Comparison of ENCODE assay signal across 18 cellular contexts in the genomic region with DNA sequence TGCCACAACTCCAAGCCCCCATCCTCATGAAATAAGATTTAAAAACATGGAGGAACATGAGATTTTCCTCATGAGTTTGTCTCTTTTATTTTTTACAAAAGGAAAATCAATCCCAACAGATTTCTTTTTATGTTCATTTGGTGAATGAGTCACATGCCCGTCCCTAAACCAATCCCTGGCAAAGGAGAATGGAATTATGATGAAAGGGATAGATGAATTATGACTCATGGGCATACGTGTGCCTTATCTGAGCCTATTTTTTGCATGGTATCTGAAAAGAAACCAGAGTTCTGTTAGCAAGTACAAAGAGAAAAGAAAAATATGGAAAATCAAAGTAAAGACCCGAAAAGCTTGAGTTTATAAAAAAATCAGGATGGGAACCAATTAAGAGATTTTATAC.
DNase-seq lines count a peak whose midpoint lies in the region; ATAC-seq and TF ChIP-seq lines count a peak whose summit lies in the region.
"Had no signal": no experiment of that assay in that cellular context is flagged by ENCODE, and none has a peak within 500 bp of the region (broad histone marks: within the 10 kb centered on the region; RNA-seq: fewer than 3 reads in every experiment).

No MANE protein-coding gene starts in this region.

- no peaks in the 10 kb centered on the region for H3K36me3 Mint-ChIP-seq in activated CD4-positive, alpha-beta T cell treated with anti-CD3 and anti-CD28 coated beads, Interleukin-2, amount 10 ng/mL, durations not matched to agents 24 days and 14 days (ENCODE audit: low read depth)

- intact Hi-C loops in activated CD4-positive, alpha-beta T cell treated with anti-CD3 and anti-CD28 coated beads, Interleukin-2, amount 10 ng/mL, durations not matched to agents 24 days and 14 days (cut with micrococcal nuclease), result no loop called here

- H3K9me3 Mint-ChIP-seq in activated CD4-positive, alpha-beta T cell treated with anti-CD3 and anti-CD28 coated beads, Interleukin-2, amount 10 ng/mL, durations not matched to agents 24 days and 14 days, result peaks cover 3% of the 10 kb centered on the region

- peaks cover 5% of the 10 kb centered on the region for H3K27me3 Mint-ChIP-seq in activated CD4-positive, alpha-beta T cell treated with anti-CD3 and anti-CD28 coated beads, Interleukin-2, amount 10 ng/mL, durations not matched to agents 24 days and 14 days

- ATAC-seq in HG03159 (IDR thresholded peaks at IDR 0.05; ENCODE audit: unreplicated experiment), result no peak
- ATAC-seq: Right ventricle myocardium inferior had no signal

- no peak for TF ChIP-seq CTCF in fibroblast of the aortic adventitia (IDR thresholded peaks at IDR 0.05; ENCODE audit: insufficient read depth, low read length)

- H3K4me3 ChIP-seq in fibroblast of the aortic adventitia (ENCODE audit: low read depth, low read length), result no peak overlapping the region

- no peaks in the 10 kb centered on the region for H3K4me1 Mint-ChIP-seq in activated CD4-positive, alpha-beta T cell treated with anti-CD3 and anti-CD28 coated beads, Interleukin-2, amount 10 ng/mL, durations not matched to agents 24 days and 14 days

- H3K4me3 Mint-ChIP-seq in activated CD4-positive, alpha-beta T cell treated with anti-CD3 and anti-CD28 coated beads, Interleukin-2, amount 10 ng/mL, durations not matched to agents 24 days and 14 days, result no peak overlapping the region

- DNase-seq in ELR (ENCODE audit: low read depth), result peak; percentile 11
- DNase-seq in LoVo (ENCODE audit: low spot score), result peak; percentile 11
- DNase-seq in SW480 (ENCODE audit: low spot score), result peak; percentile 28
- DNase-seq in fibroblast of the aortic adventitia (ENCODE audit: low read depth), result peak; percentile 3
- DNase-seq in glomerular visceral epithelial cell (ENCODE audit: extremely low spot score), result no peak
- no peak for DNase-seq in activated CD4-positive, alpha-beta T cell treated with anti-CD3 and anti-CD28 coated beads, Interleukin-2, amount 10 ng/mL, durations not matched to agents 24 days and 14 days
- DNase-seq: ACHN; AML-193; COR-L47; DMS153; H7; KBM-7; NCI-H187 treated with DMSO at 0.1 percent for 48 hours; NCI-H446; NK-92 treated with Interleukin-12 subunit alpha and Interleukin-12 subunit beta, amount 100 ng/mL, for 24 hours; OCI-M1 had no signal

- H3K27ac Mint-ChIP-seq in activated CD4-positive, alpha-beta T cell treated with anti-CD3 and anti-CD28 coated beads, Interleukin-2, amount 10 ng/mL, durations not matched to agents 24 days and 14 days, result no peak overlapping the region

Comparison
In these comparisons a context has a peak if more than half of its experiments do, and no peak if none do; other contexts are left out.
1. DNase-seq: peak in ELR (single experiment), LoVo (single experiment), SW480 (single experiment) and fibroblast of the aortic adventitia (single experiment); none in glomerular visceral epithelial cell (single experiment) and activated CD4-positive, alpha-beta T cell treated with anti-CD3 and anti-CD28 coated beads, Interleukin-2, amount 10 ng/mL, durations not matched to agents 24 days and 14 days (single experiment).